1 cellular context compared by ENCODE assay signal in genomic region chr14:96058606-96059200, GRCh38.
TF ChIP-seq lines count a peak whose summit lies in the region.

No MANE protein-coding gene starts in this region.

TF ChIP-seq in GM23338, 12 proteins besides CTCF, POLR2A, EP300 and RAD21 (continued from another document):
- TF ChIP-seq ZNF462 (CRISPR knock-in tag; IDR thresholded peaks at IDR 0.05) = no peak
- no peak for TF ChIP-seq POLR2AphosphoS5 (IDR thresholded peaks at IDR 0.05; ENCODE audit: low read depth)
- no peak for TF ChIP-seq JUNB (IDR thresholded peaks at IDR 0.05; ENCODE audit: unreplicated experiment)
- no peak for TF ChIP-seq STAT1 (IDR thresholded peaks at IDR 0.05; ENCODE audit: unreplicated experiment)
- TF ChIP-seq REST (IDR thresholded peaks at IDR 0.05; ENCODE audit: unreplicated experiment) = no peak
- no peak for TF ChIP-seq ZNF331 (CRISPR knock-in tag; IDR thresholded peaks at IDR 0.05; ENCODE audit: low read depth)
